9 cellular contexts compared by ENCODE assay signal in the genomic region with DNA sequence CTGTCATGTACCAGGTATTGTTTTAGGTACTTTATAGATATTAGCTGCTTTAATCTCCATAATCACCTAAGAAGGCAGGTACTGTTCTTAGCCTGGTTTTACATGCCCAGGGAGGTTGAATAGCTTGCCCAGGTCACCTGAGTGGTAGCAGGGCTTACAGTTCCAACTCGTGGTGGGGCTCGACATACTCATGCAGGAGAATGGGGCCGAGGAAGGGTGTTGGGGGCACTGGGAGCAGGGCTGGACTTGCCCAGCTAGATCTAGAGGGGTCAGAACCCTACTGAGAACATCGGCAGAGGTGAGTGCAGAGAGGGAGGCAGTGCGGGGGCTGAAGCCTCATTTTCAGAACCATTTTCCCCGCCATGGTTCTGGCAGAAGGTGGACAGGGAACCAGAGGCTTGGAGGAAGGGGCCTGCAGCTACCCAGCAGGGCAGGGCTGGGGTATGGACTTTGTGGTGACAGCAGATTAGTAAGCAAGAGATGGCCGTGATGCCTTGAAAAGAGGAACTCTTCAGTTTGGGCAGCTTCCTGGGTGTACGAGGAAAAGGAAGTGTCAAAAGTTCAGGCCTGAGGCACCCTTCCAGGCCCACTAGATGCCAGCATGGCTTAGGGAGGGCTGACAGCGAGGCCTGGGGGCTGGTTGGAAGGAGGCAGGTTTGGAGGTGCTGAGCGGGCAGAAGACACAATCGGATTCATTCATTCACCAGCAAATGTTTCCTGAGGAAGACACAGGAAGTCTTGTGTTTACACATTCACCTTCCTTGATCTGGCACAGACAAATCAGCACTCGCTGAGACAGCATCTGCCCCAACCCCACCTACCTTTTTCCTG. TPM values are rescaled to one million over a fixed set of nuclear protein-coding genes. Genes with fewer than 3 reads are reported as not detected.
A peak's percentile ranks its signal among the peaks of the same experiment; 100 is the strongest.
DNase-seq lines count a peak whose midpoint lies in the region; ATAC-seq and TF ChIP-seq lines count a peak whose summit lies in the region.
"Had no signal": no experiment of that assay in that cellular context is flagged by ENCODE, and none has a peak within 500 bp of the region (broad histone marks: within the 10 kb centered on the region; RNA-seq: fewer than 3 reads in every experiment).

No MANE protein-coding gene starts in this region.

- TF ChIP-seq CTCF in type B pancreatic cell (conservative IDR thresholded peaks at IDR 0.05), result no peak

- peaks cover 6% of the 10 kb centered on the region for H3K27me3 Mint-ChIP-seq in activated naive CD4-positive, alpha-beta T cell treated with anti-CD3 and anti-CD28 coated beads, Interleukin-2, amount 10 ng/mL, durations not matched to agents 7 days and 5 days
- H3K27me3 Mint-ChIP-seq in activated T-cell treated with anti-CD3 and anti-CD28 coated beads, Interleukin-2, amount 50 U/mL, for 72 hours (ENCODE audit: low read depth), result no peaks in the 10 kb centered on the region
- no peaks in the 10 kb centered on the region for H3K27me3 Mint-ChIP-seq in type B pancreatic cell

- peak overlapping the region; percentile 84 for H3K27ac Mint-ChIP-seq in activated naive CD4-positive, alpha-beta T cell treated with anti-CD3 and anti-CD28 coated beads, Interleukin-2, amount 10 ng/mL, durations not matched to agents 7 days and 5 days
- H3K27ac Mint-ChIP-seq in activated T-cell treated with anti-CD3 and anti-CD28 coated beads, Interleukin-2, amount 50 U/mL, for 72 hours, result peak overlapping the region; percentile 59
- H3K27ac Mint-ChIP-seq in type B pancreatic cell, result peak overlapping the region; percentile 36

- peaks cover 20% of the 10 kb centered on the region for H3K4me1 Mint-ChIP-seq in activated naive CD4-positive, alpha-beta T cell treated with anti-CD3 and anti-CD28 coated beads, Interleukin-2, amount 10 ng/mL, durations not matched to agents 7 days and 5 days
- peaks cover 15% of the 10 kb centered on the region for H3K4me1 Mint-ChIP-seq in activated T-cell treated with anti-CD3 and anti-CD28 coated beads, Interleukin-2, amount 50 U/mL, for 72 hours (ENCODE audit: low read depth)
- H3K4me1 Mint-ChIP-seq in type B pancreatic cell (ENCODE audit: unreplicated experiment), result peaks cover 4% of the 10 kb centered on the region

- no peaks in the 10 kb centered on the region for H3K9me3 Mint-ChIP-seq in activated naive CD4-positive, alpha-beta T cell treated with anti-CD3 and anti-CD28 coated beads, Interleukin-2, amount 10 ng/mL, durations not matched to agents 7 days and 5 days
- H3K9me3 Mint-ChIP-seq in activated T-cell treated with anti-CD3 and anti-CD28 coated beads, Interleukin-2, amount 50 U/mL, for 72 hours, result no peaks in the 10 kb centered on the region
- no peaks in the 10 kb centered on the region for H3K9me3 Mint-ChIP-seq in type B pancreatic cell

- no peak overlapping the region for H3K4me3 Mint-ChIP-seq in activated naive CD4-positive, alpha-beta T cell treated with anti-CD3 and anti-CD28 coated beads, Interleukin-2, amount 10 ng/mL, durations not matched to agents 7 days and 5 days
- peak overlapping the region in 1 of 2 donors; percentile 6 for H3K4me3 Mint-ChIP-seq in activated T-cell treated with anti-CD3 and anti-CD28 coated beads, Interleukin-2, amount 50 U/mL, for 72 hours
- no peak overlapping the region for H3K4me3 Mint-ChIP-seq in type B pancreatic cell

- CTCF ChIA-PET in activated naive CD4-positive, alpha-beta T cell treated with anti-CD3 and anti-CD28 coated beads, Interleukin-2, amount 10 ng/mL, durations not matched to agents 7 days and 5 days (lab: Charles Lee), result interaction anchor here (1.3 kb wide), 1 partner anchor 217 kb away, joined by 4 read pairs; no protein-coding TSS in a partner anchor

- peak in 1 of 2 donors; percentile 39 for ATAC-seq in activated T-cell treated with anti-CD3 and anti-CD28 coated beads, Interleukin-2, amount 50 U/mL, for 72 hours (replicated peaks in 1 of 2)
- peak; percentile 52 for ATAC-seq in left lobe of liver
- no peak for ATAC-seq in GM21723 (IDR thresholded peaks at IDR 0.05; ENCODE audit: unreplicated experiment)

- DNase-seq in activated naive CD4-positive, alpha-beta T cell treated with anti-CD3 and anti-CD28 coated beads, Interleukin-2, amount 10 ng/mL, durations not matched to agents 7 days and 5 days, result peak; percentile 26
- no peak for DNase-seq in activated naive CD4-positive, alpha-beta T cell (lab: John Stamatoyannopoulos, UW)
- peak in 1 of 2 donors; percentile 11 for DNase-seq in activated T-cell treated with anti-CD3 and anti-CD28 coated beads, Interleukin-2, amount 50 U/mL, for 72 hours
- DNase-seq in left lobe of liver (ENCODE audit: low spot score), result no peak
- DNase-seq in type B pancreatic cell (ENCODE audit: extremely low spot score, unreplicated experiment), result no peak
- no peak for DNase-seq in DMS153 treated with DMSO at 0.1 percent for 48 hours (lab: John Stamatoyannopoulos, UW; ENCODE audit: unreplicated experiment)
- no peak for DNase-seq in NCI-H226
- DNase-seq: NCI-H1417 treated with DMSO at 0.1 percent for 48 hours had no signal

- H3K36me3 Mint-ChIP-seq in activated naive CD4-positive, alpha-beta T cell treated with anti-CD3 and anti-CD28 coated beads, Interleukin-2, amount 10 ng/mL, durations not matched to agents 7 days and 5 days, result no peaks in the 10 kb centered on the region
- H3K36me3 Mint-ChIP-seq in activated T-cell treated with anti-CD3 and anti-CD28 coated beads, Interleukin-2, amount 50 U/mL, for 72 hours (ENCODE audit: insufficient read depth in 2 of 2), result peaks cover 0 to 2% of the 10 kb centered on the region in 2 donors
- no peaks in the 10 kb centered on the region for H3K36me3 Mint-ChIP-seq in type B pancreatic cell

RNA-seq across cellular contexts. Expression of a gene that starts 54.7 kb away (rescaled TPM):
- total RNA-seq in activated T-cell treated with anti-CD3 and anti-CD28 coated beads, Interleukin-2, amount 50 U/mL, for 72 hours, result not detected
- total RNA-seq in left lobe of liver (25.6 TPM), type B pancreatic cell (ENCODE audit: low replicate concordance) (not detected in 2 replicates)

Comparison
In these comparisons a context has a peak if more than half of its experiments do, and no peak if none do; other contexts are left out.
1. RNA of a gene that starts 54.7 kb away (total RNA-seq): 25.6 TPM in left lobe of liver (single experiment); not detected in type B pancreatic cell and not detected in activated T-cell treated with anti-CD3 and anti-CD28 coated beads, Interleukin-2, amount 50 U/mL, for 72 hours; every median in the first group is over 10 times any median in the second.
2. Peak in every context shown above with its lines, with median percentiles within 50 percentile points of each other: H3K27ac Mint-ChIP-seq.